ENCODE assay signal across 34 cellular contexts in the genomic region with DNA sequence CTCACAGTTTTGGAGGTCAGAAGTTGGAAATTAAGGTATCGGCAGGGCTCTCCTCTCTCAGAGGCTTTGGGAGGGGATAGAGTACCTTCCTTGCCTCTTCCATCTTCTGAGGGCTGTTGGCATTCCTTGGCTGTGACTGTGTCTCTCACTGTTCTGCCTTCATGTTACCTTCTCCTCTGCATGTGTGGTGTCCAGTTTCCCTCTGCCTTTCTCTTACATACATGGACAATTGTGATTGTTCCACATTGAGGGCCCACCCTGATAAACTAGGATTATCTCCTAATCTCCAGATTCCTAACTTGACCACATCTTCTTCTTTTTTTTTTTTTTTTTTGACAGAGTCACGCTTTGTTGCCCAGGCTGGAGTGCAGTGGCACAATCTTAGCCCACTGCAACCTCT.
"Had no signal": no experiment of that assay in that cellular context is flagged by ENCODE, and none has a peak within 500 bp of the region (broad histone marks: within the 10 kb centered on the region; RNA-seq: fewer than 3 reads in every experiment).

No MANE protein-coding gene starts in this region.

- H3K4me3 ChIP-seq: MG63 had no signal

- DNase-seq: Karpas-422, Kasumi-1, MG63, MM.1S, MV-4-11, NCI-H1048, NCI-H1092, NCI-H1092 treated with DMSO at 0.1 percent for 48 hours, NCI-H1105, NCI-H1105 treated with DMSO at 0.1 percent for 48 hours, NCI-H1417, NCI-H1436, NCI-H1436 treated with DMSO at 0.1 percent for 48 hours, NCI-H146, NCI-H1694, NCI-H1694 treated with DMSO at 0.1 percent for 48 hours, NCI-H187, NCI-H1930, NCI-H2029, NCI-H2029 treated with DMSO at 0.1 percent for 48 hours, NCI-H2081, NCI-H2081 treated with DMSO at 0.1 percent for 48 hours, NCI-H2107, NCI-H2171, NCI-H2171 treated with DMSO at 0.1 percent for 48 hours, NCI-H2227 treated with DMSO at 0.1 percent for 48 hours, NCI-H226, NCI-H345, NCI-H446, NCI-H446 treated with DMSO at 0.1 percent for 48 hours, NCI-H510A, NCI-H510A treated with DMSO at 0.1 percent for 48 hours, NCI-H524, NCI-H524 treated with DMSO at 0.1 percent for 48 hours had no signal

- H3K27me3 ChIP-seq: MG63 had no signal

- H3K36me3 ChIP-seq: MG63 had no signal

- H3K9me3 ChIP-seq: MG63 had no signal
